Comparison of ENCODE assay signal across 2 cellular contexts in genomic region chr4:1815997-1816860, GRCh38.
TF ChIP-seq lines count a peak whose summit lies in the region.

No MANE protein-coding gene starts in this region.

TF ChIP-seq in HEK293, 187 proteins besides CTCF, POLR2A, EP300 and RAD21:
- TF ChIP-seq ZFHX2 (tag by site-specific recombination; conservative IDR thresholded peaks at IDR 0.05) = peak; percentile 16; the same call in 1 of the 2 replicates
- TF ChIP-seq GLI2 (tag by site-specific recombination; IDR thresholded peaks at IDR 0.05; ENCODE audit: borderline replicate concordance, low read depth) = no peak
- no peak for TF ChIP-seq ZNF362 (tag by site-specific recombination; IDR thresholded peaks at IDR 0.05)
- no peak for TF ChIP-seq ZNF48 (tag by site-specific recombination; IDR thresholded peaks at IDR 0.05)
- TF ChIP-seq EGR2 (tag by site-specific recombination; IDR thresholded peaks at IDR 0.05; ENCODE audit: low read depth) = peak; percentile 36; the same call in 1 of the 2 replicates
- no peak for TF ChIP-seq ZNF184 (tag by site-specific recombination; IDR thresholded peaks at IDR 0.05)
- no peak for TF ChIP-seq ZNF404 (tag by site-specific recombination; IDR thresholded peaks at IDR 0.05)
- no peak for TF ChIP-seq REST (tag by site-specific recombination; IDR thresholded peaks at IDR 0.05)
- no peak for TF ChIP-seq HOXC10 (CRISPR knock-in tag; IDR thresholded peaks at IDR 0.05)
- no peak for TF ChIP-seq ZNF621 (tag by site-specific recombination; IDR thresholded peaks at IDR 0.05)

TF ChIP-seq in H1, 55 proteins besides CTCF, POLR2A, EP300 and RAD21:
- TF ChIP-seq SUZ12 (IDR thresholded peaks at IDR 0.05; ENCODE audit: low read length) = no peak
- TF ChIP-seq ATF2 (IDR thresholded peaks at IDR 0.05; ENCODE audit: low read length) = no peak
- no peak for TF ChIP-seq TBP (IDR thresholded peaks at IDR 0.05; ENCODE audit: low read depth, low read length)
- no peak for TF ChIP-seq KDM1A (IDR thresholded peaks at IDR 0.05; ENCODE audit: borderline replicate concordance, low read length)
- TF ChIP-seq TAF1 (IDR thresholded peaks at IDR 0.05; ENCODE audit: low read depth, low read length) = no peak
- no peak for TF ChIP-seq SIN3A (conservative IDR thresholded peaks at IDR 0.05 in 1 of 2, IDR thresholded peaks at IDR 0.05 in 1 of 2; ENCODE audit: low read depth in 1 of 2, low read length in 2 of 2)
- TF ChIP-seq MAFK (IDR thresholded peaks at IDR 0.05; ENCODE audit: low read depth, low read length) = no peak
